8 cellular contexts compared by ENCODE assay signal in the genomic region with DNA sequence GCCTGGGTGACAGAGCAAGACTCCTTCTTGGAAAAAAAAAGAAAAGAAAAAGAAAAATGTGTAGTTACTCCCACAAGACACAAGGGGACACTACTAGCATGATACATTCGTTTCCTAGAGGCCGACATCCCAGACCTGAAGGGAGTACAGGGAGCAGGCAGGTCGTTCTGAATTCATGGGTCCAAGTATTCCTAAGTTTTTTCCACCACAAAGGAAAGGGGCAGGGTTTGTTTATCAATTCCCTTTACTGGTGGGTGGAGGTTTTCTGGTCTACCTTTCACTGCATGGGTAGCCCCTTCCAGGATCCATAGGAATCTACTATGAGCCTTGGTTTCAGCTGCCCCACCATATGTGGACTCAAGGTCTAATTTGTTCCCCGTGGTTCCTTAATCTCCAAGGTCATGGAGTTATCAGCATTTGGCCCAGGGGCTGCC. TPM values are rescaled to one million over a fixed set of nuclear protein-coding genes. Genes with fewer than 3 reads are reported as not detected.
DNase-seq lines count a peak whose midpoint lies in the region; ATAC-seq and TF ChIP-seq lines count a peak whose summit lies in the region.

No MANE protein-coding gene starts in this region.

- H3K4me1 ChIP-seq in cardiac muscle cell (ENCODE audit: low read depth) (peaks cover 13% of the 10 kb centered on the region), prostate gland (replicated peaks) (peaks cover 6% of the 10 kb centered on the region)

- peak; percentile 72 for TF ChIP-seq CTCF in cardiac muscle cell (IDR thresholded peaks at IDR 0.05; ENCODE audit: low read depth, low read length)
- peak; percentile 64 to 94 (median 78) for TF ChIP-seq CTCF in prostate gland (IDR thresholded peaks at IDR 0.05)

- DNase-seq in Caki2 (ENCODE audit: low read depth) (peak; percentile 71), NCI-H446 treated with DMSO at 0.1 percent for 48 hours (lab: John Stamatoyannopoulos, UW) (peak; percentile 74), cardiac muscle cell (ENCODE audit: low read depth in 1 of 2, low spot score in 1 of 2) (peak; percentile 83 to 91), prostate gland (ENCODE audit: low spot score) (peak; percentile 54), posterior vena cava (ENCODE audit: low spot score) (no peak)
- peak; percentile 51 for DNase-seq in activated CD8-positive, alpha-beta T cell treated with anti-CD3 and anti-CD28 coated beads, Interleukin-2, amount 10 ng/mL, durations not matched to agents 7 days and 5 days

- peak; percentile 41 for ATAC-seq in HG02678 (IDR thresholded peaks at IDR 0.05; ENCODE audit: unreplicated experiment)
- ATAC-seq in activated CD8-positive, alpha-beta T cell treated with anti-CD3 and anti-CD28 coated beads, Interleukin-2, amount 10 ng/mL, durations not matched to agents 7 days and 5 days, result peak; percentile 77
- ATAC-seq in HG03460 (IDR thresholded peaks at IDR 0.05; ENCODE audit: unreplicated experiment), result no peak

- no peaks in the 10 kb centered on the region for H3K36me3 Mint-ChIP-seq in activated CD8-positive, alpha-beta T cell treated with anti-CD3 and anti-CD28 coated beads, Interleukin-2, amount 10 ng/mL, durations not matched to agents 7 days and 5 days (ENCODE audit: low read depth)

- no peak overlapping the region for H3K4me3 Mint-ChIP-seq in activated CD8-positive, alpha-beta T cell treated with anti-CD3 and anti-CD28 coated beads, Interleukin-2, amount 10 ng/mL, durations not matched to agents 7 days and 5 days

- no peak overlapping the region for H3K4me3 ChIP-seq in cardiac muscle cell
- no peak overlapping the region for H3K4me3 ChIP-seq in prostate gland

- H3K27ac Mint-ChIP-seq in activated CD8-positive, alpha-beta T cell treated with anti-CD3 and anti-CD28 coated beads, Interleukin-2, amount 10 ng/mL, durations not matched to agents 7 days and 5 days, result no peak overlapping the region

- H3K27ac ChIP-seq in cardiac muscle cell (peak overlapping the region; percentile 65), prostate gland (no peak overlapping the region)

- H3K4me1 Mint-ChIP-seq in activated CD8-positive, alpha-beta T cell treated with anti-CD3 and anti-CD28 coated beads, Interleukin-2, amount 10 ng/mL, durations not matched to agents 7 days and 5 days (ENCODE audit: low read depth), result peaks cover 10% of the 10 kb centered on the region

- POLR2A ChIA-PET in activated CD8-positive, alpha-beta T cell treated with anti-CD3 and anti-CD28 coated beads, Interleukin-2, amount 10 ng/mL, durations not matched to agents 7 days and 5 days (lab: Charles Lee), result interaction anchor here (0.7 to 1.2 kb wide), 2 partner anchors 133 to 139 kb away, joined by 4 to 6 read pairs; a partner anchor contains a TSS

- in situ Hi-C loops in Caki2 (cut with HindIII; ENCODE audit: low pct_unique_long_range_greater_than_20kb, low sequenced_read_pairs), result no loop called here

- CTCF ChIA-PET in activated CD8-positive, alpha-beta T cell treated with anti-CD3 and anti-CD28 coated beads, Interleukin-2, amount 10 ng/mL, durations not matched to agents 7 days and 5 days (lab: Charles Lee), result interaction anchor here (1.1 to 1.8 kb wide), 6 partner anchors 13 to 227 kb away, joined by 3 to 7 read pairs (median 4); a partner anchor contains a TSS

- H3K27me3 Mint-ChIP-seq in activated CD8-positive, alpha-beta T cell treated with anti-CD3 and anti-CD28 coated beads, Interleukin-2, amount 10 ng/mL, durations not matched to agents 7 days and 5 days (ENCODE audit: low read depth), result peaks cover 2% of the 10 kb centered on the region

- no peaks in the 10 kb centered on the region for H3K27me3 ChIP-seq in cardiac muscle cell
- H3K27me3 ChIP-seq in prostate gland (replicated peaks; ENCODE audit: insufficient read depth), result no peaks in the 10 kb centered on the region

- intact Hi-C loops in prostate gland (cut with DNase I), result loop anchor here (10.0 kb wide), 1 partner anchor 48 kb away; no protein-coding TSS in a partner anchor
- intact Hi-C loops in posterior vena cava (cut with DNase I), result no loop called here

- no peaks in the 10 kb centered on the region for H3K36me3 ChIP-seq in cardiac muscle cell
- H3K36me3 ChIP-seq in prostate gland, result no peaks in the 10 kb centered on the region

- TF ChIP-seq POLR2A in prostate gland (IDR thresholded peaks at IDR 0.05), result no peak

- H3K9me3 Mint-ChIP-seq in activated CD8-positive, alpha-beta T cell treated with anti-CD3 and anti-CD28 coated beads, Interleukin-2, amount 10 ng/mL, durations not matched to agents 7 days and 5 days (ENCODE audit: insufficient read depth), result no peaks in the 10 kb centered on the region

- H3K9me3 ChIP-seq in cardiac muscle cell (ENCODE audit: low read depth), result no peaks in the 10 kb centered on the region
- no peaks in the 10 kb centered on the region for H3K9me3 ChIP-seq in prostate gland

- WGBS in prostate gland, result 8% methylated on average over 4 of the region's 4 CpGs

RNA-seq across cellular contexts. Expression of a gene that starts 11.8 kb away (rescaled TPM):
- 0.23 and 1.5 TPM in 2 replicates for total RNA-seq in Caki2 (2014; rRNA removed; shearing (Covaris generic); ENCODE audit: low replicate concordance)
- 1 to 10 TPM; 1.1 to 1.4 TPM for total RNA-seq in activated CD8-positive, alpha-beta T cell treated with anti-CD3 and anti-CD28 coated beads, Interleukin-2, amount 10 ng/mL, durations not matched to agents 7 days and 5 days
- total RNA-seq in cardiac muscle cell (1.7 and 2.9 TPM in 2 replicates), prostate gland (1 to 10 TPM in 1 of 2 donors, under 1 TPM in 1; 0.27 to 4.7 TPM), posterior vena cava (not detected)
- 0.88 and 1.2 TPM in 2 replicates for polyA plus RNA-seq in cardiac muscle cell

RNA-seq across cellular contexts. Expression of a gene that starts 16.1 kb away (rescaled TPM):
- 1.1 and 2.3 TPM in 2 replicates for total RNA-seq in Caki2 (2014; rRNA removed; shearing (Covaris generic); ENCODE audit: low replicate concordance)
- 10 to 100 TPM; 24.5 to 28.2 TPM for total RNA-seq in activated CD8-positive, alpha-beta T cell treated with anti-CD3 and anti-CD28 coated beads, Interleukin-2, amount 10 ng/mL, durations not matched to agents 7 days and 5 days
- 3.0 and 4.8 TPM in 2 replicates for total RNA-seq in cardiac muscle cell
- polyA plus RNA-seq in cardiac muscle cell, result 4.5 and 10.5 TPM in 2 replicates
- 10 to 100 TPM; 11.7 to 13.3 TPM for total RNA-seq in prostate gland
- 1 to 10 TPM; 6.1 to 9.6 TPM for total RNA-seq in posterior vena cava

RNA-seq across cellular contexts. Expression of a gene that starts 20.1 kb away (rescaled TPM):
- total RNA-seq in Caki2 (2014; rRNA removed; shearing (Covaris generic); ENCODE audit: low replicate concordance), result 24.8 and 35.5 TPM in 2 replicates
- 10 to 100 TPM; 51.0 to 54.7 TPM for total RNA-seq in activated CD8-positive, alpha-beta T cell treated with anti-CD3 and anti-CD28 coated beads, Interleukin-2, amount 10 ng/mL, durations not matched to agents 7 days and 5 days
- 36.3 and 64.6 TPM in 2 replicates for total RNA-seq in cardiac muscle cell
- 26.8 and 32.6 TPM in 2 replicates for polyA plus RNA-seq in cardiac muscle cell
- total RNA-seq in prostate gland, result 100 to 1,000 TPM in 1 of 2 donors, 10 to 100 TPM in 1; 36.1 to 106 TPM
- 10 to 100 TPM; 19.0 to 20.7 TPM for total RNA-seq in posterior vena cava

RNA-seq across cellular contexts. Expression of a gene that starts 32.7 kb away (rescaled TPM):
- 29.8 and 61.4 TPM in 2 replicates for total RNA-seq in Caki2 (2014; rRNA removed; shearing (Covaris generic); ENCODE audit: low replicate concordance)
- total RNA-seq in activated CD8-positive, alpha-beta T cell treated with anti-CD3 and anti-CD28 coated beads, Interleukin-2, amount 10 ng/mL, durations not matched to agents 7 days and 5 days, result 10 to 100 TPM; 56.3 to 56.9 TPM
- total RNA-seq in cardiac muscle cell (57.3 and 86.1 TPM in 2 replicates), prostate gland (10 to 100 TPM; 39.3 to 74.1 TPM), posterior vena cava (10 to 100 TPM; 38.2 to 55.6 TPM)
- polyA plus RNA-seq in cardiac muscle cell, result 83.9 and 130 TPM in 2 replicates

RNA-seq across cellular contexts. Expression of a gene that starts 51.7 kb away (rescaled TPM):
- total RNA-seq in Caki2 (2014; rRNA removed; shearing (Covaris generic); ENCODE audit: low replicate concordance), result 4.6 TPM in 1 of 2 replicates, not detected in the other
- total RNA-seq in activated CD8-positive, alpha-beta T cell treated with anti-CD3 and anti-CD28 coated beads, Interleukin-2, amount 10 ng/mL, durations not matched to agents 7 days and 5 days, result 1 to 10 TPM in 1 of 2 experiments, under 1 TPM in 1; 0.29 to 1.2 TPM
- total RNA-seq in cardiac muscle cell, result 1.1 and 2.1 TPM in 2 replicates
- 0.26 and 1.5 TPM in 2 replicates for polyA plus RNA-seq in cardiac muscle cell
- 1 to 10 TPM; 7.7 to 8.7 TPM for total RNA-seq in prostate gland
- total RNA-seq in posterior vena cava, result 10 to 100 TPM; 15.7 to 16.2 TPM
